ENCODE assay signal across 1 cellular context in the genomic region with DNA sequence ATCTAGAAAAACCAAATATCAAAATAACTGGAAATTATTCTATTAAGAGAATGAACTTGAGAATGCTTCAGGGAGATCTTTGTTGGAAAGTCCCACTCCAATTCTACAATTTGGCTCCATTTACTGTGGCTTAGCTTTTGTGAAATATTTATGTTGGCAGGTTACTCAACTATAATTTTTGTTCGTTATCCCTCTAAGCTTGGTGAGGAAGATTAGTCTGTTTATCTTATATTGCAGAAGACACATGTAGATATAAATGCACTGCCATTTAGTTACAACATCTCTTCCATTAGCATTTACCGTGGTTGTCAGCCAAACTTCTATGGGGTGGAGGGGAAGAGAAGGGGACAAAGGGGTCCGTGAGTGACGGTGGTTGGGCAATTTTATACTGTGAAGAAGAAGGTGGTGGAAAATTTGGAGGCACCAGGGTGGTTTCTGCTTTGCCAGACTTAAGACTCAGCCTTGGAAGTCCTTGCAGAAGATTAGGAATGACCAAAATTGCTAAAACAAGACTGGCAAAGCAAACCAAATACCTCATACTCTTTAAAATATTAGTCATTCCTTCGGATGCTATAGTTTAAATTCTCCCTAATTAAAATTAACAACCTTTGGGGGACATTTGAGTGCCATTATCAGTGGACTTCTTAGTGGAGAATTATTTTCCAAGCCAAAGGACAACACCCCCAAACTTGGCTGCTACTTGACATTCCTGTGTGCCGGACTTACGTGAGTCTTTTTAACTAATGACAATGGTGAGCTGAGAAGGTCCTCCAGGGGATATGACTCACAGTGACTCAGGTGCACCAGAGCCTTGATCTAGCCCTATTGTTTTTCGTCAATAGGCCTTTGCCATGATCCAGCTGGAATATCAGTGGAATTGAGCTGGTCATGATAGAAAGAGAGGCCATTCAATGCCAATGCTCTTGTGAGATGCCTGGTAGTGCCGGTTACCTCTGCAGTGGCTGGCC.
A peak's percentile ranks its signal among the peaks of the same experiment; 100 is the strongest.
TF ChIP-seq lines count a peak whose summit lies in the region.

No MANE protein-coding gene starts in this region.

TF ChIP-seq in endothelial cell of umbilical vein, 7 proteins besides CTCF, POLR2A, EP300 and RAD21:
- TF ChIP-seq POLR2AphosphoS5 (IDR thresholded peaks at IDR 0.05; ENCODE audit: insufficient read depth, low read depth, low read length), result peak; percentile 60
- no peak for TF ChIP-seq MYC (IDR thresholded peaks at IDR 0.05; ENCODE audit: low read depth, low read length)
- peak; percentile 45 for TF ChIP-seq GATA2 (IDR thresholded peaks at IDR 0.05; ENCODE audit: insufficient read depth, insufficient read length, low read depth, low read length)
- no peak for TF ChIP-seq MAX (IDR thresholded peaks at IDR 0.05; ENCODE audit: insufficient read depth, insufficient read length)
- TF ChIP-seq JUN (IDR thresholded peaks at IDR 0.05; ENCODE audit: borderline replicate concordance, insufficient read depth, insufficient read length, low read depth), result peak; percentile 98
- TF ChIP-seq FOS (IDR thresholded peaks at IDR 0.05; ENCODE audit: borderline replicate concordance, insufficient read depth, low read length), result peak; percentile 98
TF ChIP-seq in endothelial cell of umbilical vein: peak in this region for 4.
